13 cellular contexts compared by ENCODE assay signal in the genomic region with DNA sequence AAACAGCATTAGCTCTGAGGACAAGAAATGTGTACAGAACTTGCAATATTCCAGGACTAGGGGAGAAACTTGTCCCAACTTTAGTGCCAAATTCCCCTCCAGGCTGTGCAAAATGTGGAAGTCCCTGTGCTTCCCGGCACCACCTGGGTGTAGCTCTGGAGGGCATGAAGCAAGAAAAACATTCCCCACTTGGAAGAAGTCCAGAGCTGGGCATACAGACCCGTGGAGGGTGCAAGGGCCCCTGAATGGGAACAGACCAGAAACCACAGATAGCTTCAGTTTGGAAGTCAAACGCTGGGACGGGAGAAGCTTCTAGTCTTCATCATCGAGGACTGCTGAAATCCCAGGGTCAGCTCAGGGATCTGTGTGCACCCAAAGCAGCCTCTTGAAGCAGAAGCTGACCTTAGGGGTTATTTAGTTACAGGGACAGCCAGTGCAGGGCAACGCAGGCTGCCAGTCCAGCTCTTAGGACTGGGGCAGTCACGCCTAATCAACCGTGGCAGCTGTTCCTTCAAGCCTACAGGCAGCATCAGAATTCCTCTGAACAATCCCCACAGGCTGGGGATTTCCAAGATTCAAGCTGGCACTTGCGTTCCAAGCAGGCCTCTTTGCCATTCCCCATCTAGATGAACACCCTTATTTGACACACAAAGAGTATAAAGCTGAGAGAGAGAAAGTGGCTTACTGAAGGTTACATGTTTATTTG.
DNase-seq lines count a peak whose midpoint lies in the region; ATAC-seq and TF ChIP-seq lines count a peak whose summit lies in the region.
"Had no signal": no experiment of that assay in that cellular context is flagged by ENCODE, and none has a peak within 500 bp of the region (broad histone marks: within the 10 kb centered on the region; RNA-seq: fewer than 3 reads in every experiment).

No MANE protein-coding gene starts in this region.

- H2AFZ ChIP-seq in neuronal stem cell (ENCODE audit: low read length), result no peak overlapping the region

- H2AK5ac ChIP-seq in neuronal stem cell (ENCODE audit: low read depth, low read length), result no peak overlapping the region

- peaks cover 25% of the 10 kb centered on the region for H3K4me1 Mint-ChIP-seq in chondrocyte (ENCODE audit: low read depth)

- H3K36me3 ChIP-seq in kidney epithelial cell (ENCODE audit: control insufficient read depth, insufficient read depth, low read length) (no peaks in the 10 kb centered on the region), suprapubic skin (no peaks in the 10 kb centered on the region), neuronal stem cell (replicated peaks in 1 of 2; ENCODE audit: control insufficient read depth in 2 of 2, insufficient read depth in 2 of 2, low read length in 2 of 2) (peaks cover 7 to 36% of the 10 kb centered on the region in 2 donors)

- H2BK12ac ChIP-seq in neuronal stem cell (ENCODE audit: low read length), result no peak overlapping the region

- H3K18ac ChIP-seq in neuronal stem cell (ENCODE audit: low read length), result no peak overlapping the region

- TF ChIP-seq CTCF in chondrocyte (IDR thresholded peaks at IDR 0.05) (no peak), kidney epithelial cell (IDR thresholded peaks at IDR 0.05; ENCODE audit: insufficient read depth, low read length, poor library complexity, severe bottlenecking) (no peak), suprapubic skin (IDR thresholded peaks at IDR 0.05) (no peak)

- no peak overlapping the region for H3K9ac ChIP-seq in neuronal stem cell (ENCODE audit: low read depth, low read length, poor library complexity)

- no peak overlapping the region for H2BK15ac ChIP-seq in neuronal stem cell (ENCODE audit: low read length)

- 24% methylated on average over 3 of the region's 9 CpGs for WGBS in suprapubic skin
- no CpG with 5 or more reads among the region's 9 CpGs for WGBS in neuronal stem cell (ENCODE audit: extremely low coverage in 2 of 2, insufficient read length in 2 of 2, insufficient replicate concordance in 1 of 2), 2 donors

- H3K27ac Mint-ChIP-seq in chondrocyte (ENCODE audit: unreplicated experiment), result peak overlapping the region; percentile 28
- H3K27ac Mint-ChIP-seq: dendritic cell treated with granulocyte-macrophage colony-stimulating factor and Interleukin-4, amounts not matched to agents 40 ng/mL and 50 ng/mL, for 4 days; T-helper 17 cell had no signal

- no peak overlapping the region for H4K91ac ChIP-seq in neuronal stem cell (ENCODE audit: low read depth, low read length, poor library complexity)

- peak; percentile 45 for DNase-seq in NCI-H69 (lab: John Stamatoyannopoulos, UW)
- DNase-seq in chondrocyte (ENCODE audit: low spot score), result no peak
- DNase-seq in kidney epithelial cell (ENCODE audit: low read depth), result peak; percentile 65
- no peak for DNase-seq in suprapubic skin (ENCODE audit: low spot score in 2 of 2)
- DNase-seq in neuronal stem cell (ENCODE audit: low spot score), result no peak
- no peak for DNase-seq in GDM1 (lab: John Stamatoyannopoulos, UW)
- DNase-seq: activated CD4-positive, alpha-beta T cell treated with anti-CD3 and anti-CD28 coated beads, Interleukin-2, amount 50 U/mL, for 4 hours; activated naive CD4-positive, alpha-beta T cell; NCI-H1105; stimulated activated CD4-positive, alpha-beta T cell treated with anti-CD3 and anti-CD28 coated beads, Interleukin-15, amount 100 ng/mL, for 24 hours; T-helper 17 cell had no signal

- TF ChIP-seq POLR2A in suprapubic skin (IDR thresholded peaks at IDR 0.05), result no peak

- no peaks in the 10 kb centered on the region for H3K27me3 Mint-ChIP-seq in chondrocyte (ENCODE audit: low read depth)
- H3K27me3 Mint-ChIP-seq: dendritic cell treated with granulocyte-macrophage colony-stimulating factor and Interleukin-4, amounts not matched to agents 40 ng/mL and 50 ng/mL, for 4 days had no signal

- no peak overlapping the region for H3K4me3 ChIP-seq in kidney epithelial cell (ENCODE audit: low read depth, low read length)
- no peak overlapping the region for H3K4me3 ChIP-seq in suprapubic skin
- H3K4me3 ChIP-seq in neuronal stem cell (ENCODE audit: low read length in 2 of 2), result no peak overlapping the region

- no peak overlapping the region for H3K4ac ChIP-seq in neuronal stem cell (ENCODE audit: low read length)

- H3K9me3 Mint-ChIP-seq in chondrocyte (ENCODE audit: low read depth), result no peaks in the 10 kb centered on the region
- H3K9me3 Mint-ChIP-seq: dendritic cell treated with granulocyte-macrophage colony-stimulating factor and Interleukin-4, amounts not matched to agents 40 ng/mL and 50 ng/mL, for 4 days had no signal

- no peak overlapping the region for H2BK120ac ChIP-seq in neuronal stem cell (ENCODE audit: low read depth, low read length)

- H3K27ac ChIP-seq in suprapubic skin (peak overlapping the region; percentile 71), neuronal stem cell (replicated peaks; ENCODE audit: low read length) (no peak overlapping the region)

- peaks cover 26% of the 10 kb centered on the region for H3K4me1 ChIP-seq in suprapubic skin
- H3K4me1 ChIP-seq in neuronal stem cell (ENCODE audit: control insufficient read depth in 2 of 2, insufficient read depth in 1 of 2, low read depth in 1 of 2, low read length in 2 of 2), result peaks cover 7 to 9% of the 10 kb centered on the region in 2 donors

- H3K4me3 Mint-ChIP-seq in chondrocyte (ENCODE audit: unreplicated experiment), result no peak overlapping the region
- H3K4me3 Mint-ChIP-seq: dendritic cell treated with granulocyte-macrophage colony-stimulating factor and Interleukin-4, amounts not matched to agents 40 ng/mL and 50 ng/mL, for 4 days; T-helper 17 cell had no signal

- TF ChIP-seq EP300 in suprapubic skin (IDR thresholded peaks at IDR 0.05), result no peak

- H4K8ac ChIP-seq in neuronal stem cell (ENCODE audit: low read depth, low read length), result no peak overlapping the region

- no peak overlapping the region for H3K23ac ChIP-seq in neuronal stem cell (ENCODE audit: low read depth, low read length, poor library complexity)

- H3K79me1 ChIP-seq in neuronal stem cell (ENCODE audit: low read depth, low read length), result peaks cover 11% of the 10 kb centered on the region

- H3K9me3 ChIP-seq in suprapubic skin, result no peaks in the 10 kb centered on the region
- H3K9me3 ChIP-seq in neuronal stem cell (replicated peaks in 1 of 2; ENCODE audit: control insufficient read depth in 2 of 2, insufficient read depth in 1 of 2, low read depth in 1 of 2, low read length in 2 of 2), result peaks cover 0 to 2% of the 10 kb centered on the region in 2 donors

- H3K4me2 ChIP-seq in neuronal stem cell (ENCODE audit: insufficient read depth, low read length, poor library complexity, severe bottlenecking), result no peak overlapping the region

- H3K27me3 ChIP-seq in kidney epithelial cell (ENCODE audit: control insufficient read depth, insufficient read depth, low read length) (no peaks in the 10 kb centered on the region), suprapubic skin (no peaks in the 10 kb centered on the region), neuronal stem cell (ENCODE audit: control insufficient read depth in 3 of 3, insufficient read depth in 3 of 3, low read depth in 1 of 3, low read length in 3 of 3) (no peaks in the 10 kb centered on the region)

- no peak overlapping the region for H2BK5ac ChIP-seq in neuronal stem cell (ENCODE audit: low read length)

- no peak for ATAC-seq in HG02852 (IDR thresholded peaks at IDR 0.05; ENCODE audit: unreplicated experiment)
- ATAC-seq: T-helper 17 cell had no signal

- no peaks in the 10 kb centered on the region for H3K36me3 Mint-ChIP-seq in chondrocyte (ENCODE audit: low read depth)

- no peak overlapping the region for H3K14ac ChIP-seq in neuronal stem cell (ENCODE audit: low read length)

Comparison
In these comparisons a context has a peak if more than half of its experiments do, and no peak if none do; other contexts are left out.
1. DNase-seq: peak in NCI-H69 (single experiment) and kidney epithelial cell (single experiment); none in chondrocyte (single experiment), suprapubic skin (0 of 2), neuronal stem cell (single experiment) and GDM1 (single experiment).